ENCODE assay signal across 27 cellular contexts in the genomic region with DNA sequence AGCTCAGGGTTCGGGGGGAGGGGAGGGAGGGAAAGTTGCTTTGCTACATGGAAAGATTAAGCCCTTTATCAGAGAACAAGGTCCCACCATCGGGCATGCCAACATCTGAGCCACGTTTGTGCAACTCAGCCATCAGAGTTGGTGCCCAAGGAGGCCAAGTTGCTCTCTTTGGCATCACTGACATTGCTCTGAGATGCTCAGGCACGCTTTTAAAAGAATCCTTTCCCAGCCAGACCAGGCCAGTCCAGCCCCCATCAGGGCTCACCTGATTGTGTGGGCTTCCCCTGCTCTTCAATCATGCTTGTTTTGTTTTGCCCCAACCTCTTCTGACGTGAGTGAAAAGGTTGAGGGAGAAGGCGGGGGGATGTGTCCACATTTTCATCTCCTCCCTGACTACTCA. TPM values are rescaled to one million over a fixed set of nuclear protein-coding genes. Genes with fewer than 3 reads are reported as not detected.
A peak's percentile ranks its signal among the peaks of the same experiment; 100 is the strongest.
DNase-seq lines count a peak whose midpoint lies in the region; ATAC-seq and TF ChIP-seq lines count a peak whose summit lies in the region.
"Had no signal": no experiment of that assay in that cellular context is flagged by ENCODE, and none has a peak within 500 bp of the region (broad histone marks: within the 10 kb centered on the region; RNA-seq: fewer than 3 reads in every experiment).

No MANE protein-coding gene starts in this region.

- DNase-seq in AG20443 (ENCODE audit: low spot score) (peak; percentile 1), H7 (peak; percentile 3), neural crest cell (ENCODE audit: low read depth, low spot score) (no peak)
- DNase-seq: AML-193; Caco-2; DMS 273 treated with DMSO at 0.1 percent for 48 hours; DMS79 treated with DMSO at 0.1 percent for 48 hours; GF-D8; GM23248; HFFc6; KBM-7; MM.1S; NCI-H2029; NCI-H446 treated with DMSO at 0.1 percent for 48 hours; NCI-H526; NCI-H82; NK-92 treated with Interleukin-12 subunit alpha and Interleukin-12 subunit beta, amount 100 ng/mL, for 24 hours; PC-3 had no signal

- no peaks in the 10 kb centered on the region for H3K36me3 ChIP-seq in H7 (replicated peaks; ENCODE audit: control insufficient read depth, insufficient read depth, low read length)
- H3K36me3 ChIP-seq: HAP-1, SJSA1 had no signal

- no peak for ATAC-seq in HG02678 (IDR thresholded peaks at IDR 0.05; ENCODE audit: unreplicated experiment)
- ATAC-seq in GM18511 (IDR thresholded peaks at IDR 0.05; ENCODE audit: unreplicated experiment) = no peak
- ATAC-seq in GM18867 (IDR thresholded peaks at IDR 0.05; ENCODE audit: unreplicated experiment) = no peak
- ATAC-seq: CD8-positive, alpha-beta T cell; PC-3; Right ventricle myocardium inferior had no signal

- H3K27me3 Mint-ChIP-seq in neural crest cell (ENCODE audit: low read depth) = no peaks in the 10 kb centered on the region

- H3K4me1 Mint-ChIP-seq in neural crest cell = no peaks in the 10 kb centered on the region

- H3K9me3 Mint-ChIP-seq in neural crest cell = no peaks in the 10 kb centered on the region
- H3K9me3 Mint-ChIP-seq: CD8-positive, alpha-beta T cell had no signal

- no peak for TF ChIP-seq CTCF in neural crest cell (conservative IDR thresholded peaks at IDR 0.05)

- peak overlapping the region; percentile 54 for H3K27ac ChIP-seq in cingulate gyrus (ENCODE audit: low read depth, low read length)
- H3K27ac ChIP-seq: C4-2B, GM23248, SJSA1 had no signal

- H3K4me3 ChIP-seq in H7 (ENCODE audit: insufficient read depth, low read depth, low read length) = no peak overlapping the region
- H3K4me3 ChIP-seq: GM23248, HAP-1, SJSA1 had no signal

- no peaks in the 10 kb centered on the region for H3K36me3 Mint-ChIP-seq in neural crest cell (ENCODE audit: low read depth)
- H3K36me3 Mint-ChIP-seq: CD8-positive, alpha-beta T cell had no signal

- H3K27me3 ChIP-seq in H7 (ENCODE audit: control insufficient read depth, insufficient read depth, low read length) = no peaks in the 10 kb centered on the region
- H3K27me3 ChIP-seq: SJSA1 had no signal

- peak overlapping the region; percentile 84 for H3K27ac Mint-ChIP-seq in neural crest cell (ENCODE audit: unreplicated experiment)
- H3K27ac Mint-ChIP-seq: CD8-positive, alpha-beta T cell; HFFc6 had no signal

- no peak overlapping the region for H3K4me3 Mint-ChIP-seq in neural crest cell
- H3K4me3 Mint-ChIP-seq: CD8-positive, alpha-beta T cell; HFFc6 had no signal

RNA-seq across cellular contexts. Expression of a gene that starts 43.4 kb away (rescaled TPM):
- 20.0 and 20.7 TPM in 2 replicates for total RNA-seq in H7 (2014; rRNA removed; shearing (Covaris generic))
- total RNA-seq in neural crest cell = 22.4 and 22.9 TPM in 2 replicates
- total RNA-seq: GM23248 had no signal
